Comparison of ENCODE assay signal across 20 cellular contexts in genomic region chr9:135533674-135534073, GRCh38. TPM values are rescaled to one million over a fixed set of nuclear protein-coding genes. Genes with fewer than 3 reads are reported as not detected.
A peak's percentile ranks its signal among the peaks of the same experiment; 100 is the strongest.
DNase-seq lines count a peak whose midpoint lies in the region; TF ChIP-seq lines count a peak whose summit lies in the region.
"Had no signal": no experiment of that assay in that cellular context is flagged by ENCODE, and none has a peak within 500 bp of the region (broad histone marks: within the 10 kb centered on the region; RNA-seq: fewer than 3 reads in every experiment).

No MANE protein-coding gene starts in this region.

- H3K18ac ChIP-seq in trophoblast cell (ENCODE audit: low read length), result no peak overlapping the region

- H3K79me2 ChIP-seq in trophoblast cell (ENCODE audit: control insufficient read depth, insufficient read depth, low read length, poor library complexity), result no peaks in the 10 kb centered on the region

- H3K27ac ChIP-seq in trophoblast cell (ENCODE audit: low read depth, low read length) (no peak overlapping the region), testis (no peak overlapping the region)

- intact Hi-C loops in testis (cut with DNase I; ENCODE audit: low total_unique reads), result no loop called here

- H2BK12ac ChIP-seq in trophoblast cell (ENCODE audit: low read length), result peak overlapping the region; percentile 45

- H2BK120ac ChIP-seq in trophoblast cell (ENCODE audit: insufficient read depth, low read length, poor library complexity), result no peak overlapping the region

- H4K91ac ChIP-seq in trophoblast cell (ENCODE audit: low read depth, low read length), result peak overlapping the region; percentile 0

- H3K14ac ChIP-seq in trophoblast cell (ENCODE audit: low read length), result no peak overlapping the region

- no peaks in the 10 kb centered on the region for H3K9me3 ChIP-seq in trophoblast cell (ENCODE audit: insufficient read depth, low read depth, low read length)
- H3K9me3 ChIP-seq in testis, result no peaks in the 10 kb centered on the region

- H3K4ac ChIP-seq in trophoblast cell (ENCODE audit: low read depth, low read length), result no peak overlapping the region

- H2BK5ac ChIP-seq in trophoblast cell (ENCODE audit: low read depth, low read length, poor library complexity), result no peak overlapping the region

- H3K4me3 Mint-ChIP-seq in glutamatergic neuron (ENCODE audit: unreplicated experiment) (no peak overlapping the region), HFFc6 (no peak overlapping the region)

- no peak overlapping the region for H3K4me2 ChIP-seq in trophoblast cell (ENCODE audit: low read length)

- TF ChIP-seq CTCF in glutamatergic neuron (IDR thresholded peaks at IDR 0.05; ENCODE audit: partially characterized antibody, unreplicated experiment) (no peak), testis (IDR thresholded peaks at IDR 0.05) (no peak), HFFc6 (IDR thresholded peaks at IDR 0.05) (no peak)

- H2AK5ac ChIP-seq in trophoblast cell (ENCODE audit: low read length), result no peak overlapping the region

- H3K36me3 ChIP-seq in trophoblast cell (ENCODE audit: control insufficient read depth in 1 of 2, insufficient read depth in 2 of 2, low read length in 2 of 2) (no peaks in the 10 kb centered on the region), testis (ENCODE audit: low read depth, missing control alignments) (no peaks in the 10 kb centered on the region)

- H3K27me3 Mint-ChIP-seq in glutamatergic neuron (ENCODE audit: unreplicated experiment) (peaks cover 4% of the 10 kb centered on the region), HFFc6 (ENCODE audit: insufficient read depth) (peaks cover 20% of the 10 kb centered on the region)

- no peaks in the 10 kb centered on the region for H3K9me3 Mint-ChIP-seq in glutamatergic neuron (ENCODE audit: unreplicated experiment)
- no peaks in the 10 kb centered on the region for H3K9me3 Mint-ChIP-seq in HFFc6

- H4K12ac ChIP-seq in trophoblast cell (ENCODE audit: low read depth, low read length), result no peak overlapping the region

- H3K27ac Mint-ChIP-seq in glutamatergic neuron (ENCODE audit: unreplicated experiment), result peak overlapping the region; percentile 2
- H3K27ac Mint-ChIP-seq in HFFc6, result no peak overlapping the region

- no peak overlapping the region for H2AFZ ChIP-seq in trophoblast cell (ENCODE audit: insufficient read depth, low read length, poor library complexity)

- H3K4me1 ChIP-seq in trophoblast cell (ENCODE audit: control insufficient read depth in 1 of 2, insufficient read depth in 2 of 2, low read length in 2 of 2) (peaks cover 0 to 10% of the 10 kb centered on the region in 2 experiments), testis (no peaks in the 10 kb centered on the region)

- no peak overlapping the region for H3K9ac ChIP-seq in trophoblast cell (ENCODE audit: low read length)

- H3K4me3 ChIP-seq in trophoblast cell (ENCODE audit: low read depth, low read length), result no peak overlapping the region
- no peak overlapping the region for H3K4me3 ChIP-seq in testis

- no peak overlapping the region for H3K23ac ChIP-seq in trophoblast cell (ENCODE audit: low read length)

- no CpG with 5 or more reads among the region's 12 CpGs for WGBS in trophoblast cell (ENCODE audit: extremely low coverage, insufficient coverage, insufficient read length)
- 90 to 93% methylated on average over 12 of the region's 12 CpGs for WGBS in testis, 2 donors

- H3K36me3 Mint-ChIP-seq in glutamatergic neuron (ENCODE audit: unreplicated experiment) (no peaks in the 10 kb centered on the region), HFFc6 (ENCODE audit: low read depth) (no peaks in the 10 kb centered on the region)

- no peak for TF ChIP-seq POLR2A in testis (IDR thresholded peaks at IDR 0.05)

- H3K27me3 ChIP-seq in trophoblast cell (ENCODE audit: insufficient read depth, low read length) (no peaks in the 10 kb centered on the region), testis (no peaks in the 10 kb centered on the region)

- peak; percentile 32 for DNase-seq in activated CD8-positive, alpha-beta memory T cell treated with anti-CD3 and anti-CD28 coated beads for 24 hours
- no peak for DNase-seq in activated CD8-positive, alpha-beta memory T cell treated with anti-CD3 and anti-CD28 coated beads, Interleukin-2, amount 50 U/mL, for 4 hours
- DNase-seq in glutamatergic neuron (no peak), trophoblast cell (no peak), pons (ENCODE audit: low spot score) (no peak), testis (no peak), HFFc6 (no peak)
- DNase-seq in activated naive CD4-positive, alpha-beta T cell (lab: John Stamatoyannopoulos, UW), result no peak
- DNase-seq: 8988T, DMS79, KG1, NCI-H1092 treated with DMSO at 0.1 percent for 48 hours, NCI-H146, NCI-H2029, NCI-H226, NCI-H524, NCI-H82 had no signal

- H3K4me1 Mint-ChIP-seq in glutamatergic neuron (ENCODE audit: low read depth, unreplicated experiment), result peaks cover 9% of the 10 kb centered on the region
- peaks cover 8% of the 10 kb centered on the region for H3K4me1 Mint-ChIP-seq in HFFc6 (ENCODE audit: low read depth)

- no peak overlapping the region for H4K8ac ChIP-seq in trophoblast cell (ENCODE audit: low read depth, low read length)

- H3K79me1 ChIP-seq in trophoblast cell (ENCODE audit: low read length), result peaks cover 2% of the 10 kb centered on the region

RNA-seq across cellular contexts. Expression of gene OBP2A, which starts 12.3 kb away (rescaled TPM):
- total RNA-seq in glutamatergic neuron (ENCODE audit: unreplicated experiment), result not detected
- polyA plus RNA-seq in trophoblast cell (2013), result 0.08 TPM in 1 of 2 replicates, not detected in the other
- 10 to 100 TPM; 13.9 to 19.0 TPM for total RNA-seq in testis
- 11.8 TPM for polyA plus RNA-seq in testis (ENCODE audit: insufficient read depth, low read depth, low replicate concordance)
- not detected for total RNA-seq in HFFc6 (2021; fragmentation: NEBNext Ultra II Directional; extraction: Animal tissue kit (Norgen Biotek cat#: 25700))
- total RNA-seq: H4 had no signal
- polyA plus RNA-seq: AG04450 had no signal

RNA-seq across cellular contexts. Expression of gene LCN1, which starts 12.4 kb away (rescaled TPM):
- total RNA-seq in glutamatergic neuron (ENCODE audit: unreplicated experiment), result not detected
- polyA plus RNA-seq in trophoblast cell (2013), result 0.14 and 0.15 TPM in 2 replicates
- not detected for total RNA-seq in testis
- 2.7 TPM for polyA plus RNA-seq in testis (ENCODE audit: insufficient read depth, low read depth, low replicate concordance)
- under 1 TPM in 2 of 6 experiments, not detected in 4; 0.28 to 0.46 TPM for total RNA-seq in HFFc6 (2021; fragmentation: NEBNext Ultra II Directional; extraction: Animal tissue kit (Norgen Biotek cat#: 25700))
- total RNA-seq: H4, HT1080 had no signal
- polyA plus RNA-seq: AG04450 had no signal

RNA-seq across cellular contexts. Expression of gene PAEP, which starts 27.9 kb away (rescaled TPM):
- total RNA-seq in glutamatergic neuron (ENCODE audit: unreplicated experiment), result not detected
- polyA plus RNA-seq in trophoblast cell (2013), result 4.9 and 5.6 TPM in 2 replicates
- total RNA-seq in testis, result not detected
- 2.5 TPM for polyA plus RNA-seq in testis (ENCODE audit: insufficient read depth, low read depth, low replicate concordance)
- total RNA-seq in HFFc6 (2021; fragmentation: NEBNext Ultra II Directional; extraction: Animal tissue kit (Norgen Biotek cat#: 25700)), result not detected
- polyA plus RNA-seq: AG04450 had no signal

RNA-seq across cellular contexts. Expression of gene MRPS2, which starts 33.2 kb away (rescaled TPM):
- total RNA-seq in glutamatergic neuron (ENCODE audit: unreplicated experiment) (30.7 TPM), testis (10 to 100 TPM; 35.9 to 40.4 TPM)
- polyA plus RNA-seq in trophoblast cell (2013), result 73.0 and 79.0 TPM in 2 replicates
- 34.7 TPM for polyA plus RNA-seq in testis (ENCODE audit: insufficient read depth, low read depth, low replicate concordance)
- total RNA-seq in HFFc6 (2021; fragmentation: NEBNext Ultra II Directional; extraction: Animal tissue kit (Norgen Biotek cat#: 25700)), result 10 to 100 TPM; 37.5 to 43.3 (median 38.6) TPM

RNA-seq across cellular contexts. Expression of gene PPP1R26, which starts 54.1 kb away (rescaled TPM):
- 22.2 TPM for total RNA-seq in glutamatergic neuron (ENCODE audit: unreplicated experiment)
- polyA plus RNA-seq in trophoblast cell (2013), result 6.9 and 7.6 TPM in 2 replicates
- 10 to 100 TPM; 33.1 to 38.8 TPM for total RNA-seq in testis
- polyA plus RNA-seq in testis (ENCODE audit: insufficient read depth, low read depth, low replicate concordance), result 15.6 TPM
- total RNA-seq in HFFc6 (2021; fragmentation: NEBNext Ultra II Directional; extraction: Animal tissue kit (Norgen Biotek cat#: 25700)), result 10 to 100 TPM; 10.6 to 14.9 (median 11.0) TPM

Comparison
In these comparisons a context has a peak if more than half of its experiments do, and no peak if none do; other contexts are left out.
1. RNA of gene OBP2A, which starts 12.3 kb away (total RNA-seq): 13.9 to 19.0 TPM in testis; not detected in glutamatergic neuron (single experiment) and not detected in HFFc6; every median in the first group is over 10 times any median in the second.